ENCODE assay signal across 19 cellular contexts in genomic region chr9:87950296-87950695, GRCh38. TPM values are rescaled to one million over a fixed set of nuclear protein-coding genes. Genes with fewer than 3 reads are reported as not detected.
A peak's percentile ranks its signal among the peaks of the same experiment; 100 is the strongest.
DNase-seq lines count a peak whose midpoint lies in the region; TF ChIP-seq lines count a peak whose summit lies in the region.
"Had no signal": no experiment of that assay in that cellular context is flagged by ENCODE, and none has a peak within 500 bp of the region (broad histone marks: within the 10 kb centered on the region; RNA-seq: fewer than 3 reads in every experiment).

No MANE protein-coding gene starts in this region.

- intact Hi-C loops in mammary epithelial cell (cut with micrococcal nuclease) = loop anchor here (1.0 to 5.0 kb wide), 4 partner anchors 91 to 642 kb away; no protein-coding TSS in a partner anchor
- intact Hi-C loops in MCF 10A (cut with micrococcal nuclease) = loop anchor here (2.0 to 5.0 kb wide), 4 partner anchors 629 to 1327 kb away; no protein-coding TSS in a partner anchor

- H3K9me3 Mint-ChIP-seq in MCF 10A (ENCODE audit: unreplicated experiment) = no peaks in the 10 kb centered on the region

- H3K4me1 ChIP-seq in mammary epithelial cell (ENCODE audit: insufficient read depth, low read length) (no peaks in the 10 kb centered on the region), KMS-11 (ENCODE audit: low read depth, poor library complexity, severe bottlenecking) (peaks cover 71% of the 10 kb centered on the region), tibial nerve (no peaks in the 10 kb centered on the region)
- H3K4me1 ChIP-seq: A549, HAP-1 had no signal

- H3K27ac ChIP-seq in mammary epithelial cell (ENCODE audit: insufficient read depth, low read depth, low read length) = no peak overlapping the region
- peak overlapping the region; percentile 56 for H3K27ac ChIP-seq in KMS-11
- no peak overlapping the region for H3K27ac ChIP-seq in tibial nerve
- H3K27ac ChIP-seq: 22Rv1, A549, HL-60 had no signal

- H3K79me2 ChIP-seq in mammary epithelial cell (ENCODE audit: insufficient read depth, low read length) = no peaks in the 10 kb centered on the region
- H3K79me2 ChIP-seq in KMS-11 (ENCODE audit: insufficient read depth, low read depth) = no peaks in the 10 kb centered on the region

- H3K36me3 ChIP-seq in mammary epithelial cell (ENCODE audit: insufficient read depth, low read length) (no peaks in the 10 kb centered on the region), KMS-11 (ENCODE audit: insufficient read depth) (no peaks in the 10 kb centered on the region), tibial nerve (no peaks in the 10 kb centered on the region)
- H3K36me3 ChIP-seq: HAP-1 had no signal

- POLR2A ChIA-PET in MCF 10A (lab: Yijun Ruan, JAX) = no interaction called here

- H3K9ac ChIP-seq in mammary epithelial cell (ENCODE audit: insufficient read depth, low read length) = no peak overlapping the region
- H3K9ac ChIP-seq in KMS-11 = no peak overlapping the region

- no peak overlapping the region for H3K4me3 Mint-ChIP-seq in MCF 10A (ENCODE audit: unreplicated experiment)
- H3K4me3 Mint-ChIP-seq: CD14-positive monocyte; CD4-positive, alpha-beta memory T cell had no signal

- H3K9me3 ChIP-seq in mammary epithelial cell (replicated peaks; ENCODE audit: insufficient read depth, low read length) (no peaks in the 10 kb centered on the region), tibial nerve (peaks cover 0 to 12% (median 0%) of the 10 kb centered on the region in 4 donors)
- H3K9me3 ChIP-seq: HAP-1 had no signal

- H3K27me3 ChIP-seq in mammary epithelial cell (ENCODE audit: insufficient read depth, low read length) = no peaks in the 10 kb centered on the region
- H3K27me3 ChIP-seq in KMS-11 (ENCODE audit: insufficient read depth, low read depth) = no peaks in the 10 kb centered on the region
- H3K27me3 ChIP-seq in tibial nerve = no peaks in the 10 kb centered on the region

- TF ChIP-seq CTCF in mammary epithelial cell (conservative IDR thresholded peaks at IDR 0.05 in 1 of 2, IDR thresholded peaks at IDR 0.05 in 1 of 2; ENCODE audit: extremely low read depth in 1 of 2, insufficient read depth in 1 of 2, low read depth in 1 of 2, low read length in 2 of 2) (no peak), MCF 10A (IDR thresholded peaks at IDR 0.05; ENCODE audit: unreplicated experiment) (no peak), KMS-11 (conservative IDR thresholded peaks at IDR 0.05; ENCODE audit: low read depth, low read length) (no peak), tibial nerve (IDR thresholded peaks at IDR 0.05) (no peak)

- BruUV-seq in mammary epithelial cell (replicated peaks; lab: Mats Ljungman, UMichigan) (no TSS peak), MCF 10A (replicated peaks; lab: Mats Ljungman, UMichigan) (no TSS peak)

- H3K4me3 ChIP-seq in mammary epithelial cell (replicated peaks in 1 of 3; ENCODE audit: insufficient read depth in 1 of 3, low read depth in 2 of 3, low read length in 3 of 3) (no peak overlapping the region), KMS-11 (IDR thresholded peaks at IDR 0.05; ENCODE audit: insufficient read depth, low read depth, low read length) (no peak overlapping the region), tibial nerve (no peak overlapping the region)
- H3K4me3 ChIP-seq: A549, HAP-1, K562 had no signal

- TF ChIP-seq POLR2A in tibial nerve (IDR thresholded peaks at IDR 0.05) = no peak

- H3K4me2 ChIP-seq in mammary epithelial cell (ENCODE audit: insufficient read depth, low read depth, low read length) (no peak overlapping the region), KMS-11 (peak overlapping the region; percentile 43)
- H3K4me2 ChIP-seq: A549 had no signal

- in situ Hi-C loops in mammary epithelial cell (cut with MboI; ENCODE audit: low sequenced_read_pairs in 2 of 2) = loop anchor here in 1 of 2 donors (10.0 to 25.0 kb wide), 2 partner anchors 625 to 1062 kb away; no protein-coding TSS in a partner anchor

- no peak overlapping the region for H3K27ac Mint-ChIP-seq in MCF 10A (ENCODE audit: low read depth, unreplicated experiment)
- H3K27ac Mint-ChIP-seq: CD14-positive monocyte; CD4-positive, alpha-beta memory T cell had no signal

- dilution Hi-C loops in mammary epithelial cell (cut with HindIII; ENCODE audit: low sequenced_read_pairs) = no loop called here

- H2AFZ ChIP-seq in mammary epithelial cell (ENCODE audit: low read depth, low read length) (no peak overlapping the region), KMS-11 (ENCODE audit: low read depth) (peak overlapping the region; percentile 5; the same call in 1 of the 2 replicates)

- CTCF ChIA-PET in mammary epithelial cell (lab: Charles Lee; ENCODE audit: low non-redundant PET) (no interaction called here), MCF 10A (lab: Yijun Ruan, JAX) (interaction anchor here (0.5 to 3.8 kb wide), 25 partner anchors 8 to 1741 kb away, joined by 3 to 21 read pairs (median 4); no protein-coding TSS in a partner anchor)

- H3K36me3 Mint-ChIP-seq in MCF 10A (ENCODE audit: insufficient read depth, unreplicated experiment) = no peaks in the 10 kb centered on the region
- H3K36me3 Mint-ChIP-seq: CD14-positive monocyte; CD4-positive, alpha-beta memory T cell had no signal

- WGBS in mammary epithelial cell (ENCODE audit: low coverage, missing lambda C conversion rate) = 62% methylated on average over 1 of the region's 1 CpG
- 89 to 93% methylated on average over 1 of the region's 1 CpG for WGBS in tibial nerve, 2 donors

- no peaks in the 10 kb centered on the region for H4K20me1 ChIP-seq in mammary epithelial cell (ENCODE audit: insufficient read depth, low read length)
- no peaks in the 10 kb centered on the region for H4K20me1 ChIP-seq in KMS-11 (ENCODE audit: insufficient read depth)

- no peaks in the 10 kb centered on the region for H3K27me3 Mint-ChIP-seq in MCF 10A (ENCODE audit: insufficient read depth, unreplicated experiment)

- no peak for TF ChIP-seq EP300 in tibial nerve (IDR thresholded peaks at IDR 0.05)

- H3K4me1 Mint-ChIP-seq in MCF 10A (ENCODE audit: insufficient read depth, unreplicated experiment) = no peaks in the 10 kb centered on the region
- H3K4me1 Mint-ChIP-seq: CD14-positive monocyte had no signal

- DNase-seq in mammary epithelial cell (peak; percentile 14), MCF 10A (ENCODE audit: unreplicated experiment) (no peak), RPMI7951 (ENCODE audit: low read depth) (peak; percentile 1), tibial nerve (ENCODE audit: low spot score in 2 of 2) (no peak), DMS53 (lab: John Stamatoyannopoulos, UW) (no peak)
- DNase-seq in stimulated activated CD4-positive, alpha-beta T cell treated with anti-CD3 and anti-CD28 coated beads, Interleukin-4, amount 100 ng/mL, for 4 hours = no peak
- DNase-seq: DMS153, GF-D8, GOT3 had no signal

RNA-seq across cellular contexts. Expression of gene CDK20, which starts 24.0 kb away (rescaled TPM):
- 1 to 10 TPM; 6.7 to 7.7 TPM for total RNA-seq in mammary epithelial cell
- 9.2 TPM for polyA plus RNA-seq in mammary epithelial cell
- polyA minus RNA-seq in mammary epithelial cell = 2.3 TPM
- total RNA-seq in MCF 10A (2022) = 9.6 and 12.6 TPM in 2 replicates
- 3.7 and 5.6 TPM in 2 replicates for total RNA-seq in RPMI7951 (2014; rRNA removed; shearing (Covaris generic))
- 1 to 10 TPM; 5.1 to 9.4 (median 7.0) TPM for total RNA-seq in tibial nerve

RNA-seq across cellular contexts. Expression of gene SPATA31C1, which starts 32.5 kb away (rescaled TPM):
- total RNA-seq in mammary epithelial cell (not detected), MCF 10A (2022) (not detected in 2 replicates), tibial nerve (not detected)
- polyA plus RNA-seq in mammary epithelial cell = not detected
- polyA minus RNA-seq in mammary epithelial cell = not detected
- not detected in 2 replicates for total RNA-seq in RPMI7951 (2014; rRNA removed; shearing (Covaris generic))
- total RNA-seq: CD4-positive, alpha-beta memory T cell; IMR-90 had no signal
- polyA plus RNA-seq: A549; BJ; CD14-positive monocyte; CD4-positive, alpha-beta memory T cell; IMR-90 had no signal

Comparison
In these comparisons a context has a peak if more than half of its experiments do, and no peak if none do; other contexts are left out.
1. DNase-seq: peak in mammary epithelial cell (single experiment) and RPMI7951 (single experiment); none in MCF 10A (single experiment), tibial nerve (0 of 2), stimulated activated CD4-positive, alpha-beta T cell treated with anti-CD3 and anti-CD28 coated beads, Interleukin-4, amount 100 ng/mL, for 4 hours (0 of 2) and DMS53 (single experiment).